Comparison of ENCODE assay signal across 15 cellular contexts in genomic region chr2:239304533-239305221, GRCh38.
DNase-seq lines count a peak whose midpoint lies in the region; ATAC-seq and TF ChIP-seq lines count a peak whose summit lies in the region.
"Had no signal": no experiment of that assay in that cellular context is flagged by ENCODE, and none has a peak within 500 bp of the region (broad histone marks: within the 10 kb centered on the region; RNA-seq: fewer than 3 reads in every experiment).

No MANE protein-coding gene starts in this region.

- no peak for TF ChIP-seq POLR2A in right lobe of liver (IDR thresholded peaks at IDR 0.05)
- no peak for TF ChIP-seq POLR2A in spleen (IDR thresholded peaks at IDR 0.05)

- POLR2A ChIA-PET in activated B cell treated with CpG ODN at 0.5 μM for 24 hours (lab: Charles Lee), result interaction anchor here (0.6 to 2.5 kb wide), 7 partner anchors 9 to 96 kb away, joined by 3 to 14 read pairs (median 5); partner anchors contain the start of gene HDAC4
- POLR2A ChIA-PET in activated CD4-positive, alpha-beta T cell treated with anti-CD3 and anti-CD28 coated beads, Interleukin-2, amount 10 ng/mL, durations not matched to agents 7 days and 5 days (lab: Charles Lee), result no interaction called here

- no peaks in the 10 kb centered on the region for H3K9me3 Mint-ChIP-seq in activated B cell treated with CpG ODN at 0.5 μM for 24 hours
- H3K9me3 Mint-ChIP-seq in activated CD4-positive, alpha-beta T cell treated with anti-CD3 and anti-CD28 coated beads, Interleukin-2, amount 10 ng/mL, durations not matched to agents 7 days and 5 days, result no peaks in the 10 kb centered on the region
- H3K9me3 Mint-ChIP-seq: activated T-helper 2 cell treated with anti-CD3 and anti-CD28 coated beads, Interferon-gamma antibody, Interleukin-2, Interleukin-4, amounts not matched to agents 10 μg/mL and 5 μg/mL and 100 μg/mL, durations not matched to agents 14 hours and 24 hours and 36 hours; stimulated activated naive B cell treated with anti-CD40 and anti-IgM and Interleukin-4, amounts not matched to agents 10 μg/mL and 1 μg/mL and 100 μg/mL, for 72 hours had no signal

- H3K27ac ChIP-seq in DND-41 (ENCODE audit: low read length) (peak overlapping the region; percentile 74), right lobe of liver (no peak overlapping the region), spleen (peak overlapping the region in 1 of 8 donors; percentile 47)
- H3K27ac ChIP-seq: epithelial cell of prostate, HL-60, parathyroid adenoma had no signal

- DNase-seq in DND-41 (no peak), activated B cell treated with CpG ODN at 0.5 μM for 24 hours (peak; percentile 14), right lobe of liver (peak in 2 of 3 donors; percentile 17 to 52), spleen (peak; percentile 66)
- no peak for DNase-seq in activated CD4-positive, alpha-beta T cell treated with anti-CD3 and anti-CD28 coated beads, Interleukin-2, amount 10 ng/mL, durations not matched to agents 7 days and 5 days
- no peak for DNase-seq in activated CD4-positive, alpha-beta T cell treated with anti-CD3 and anti-CD28 coated beads for 4 hours
- DNase-seq: COR-L47; GF-D8; MG63; stimulated activated naive B cell treated with anti-CD40 and anti-IgM and Interleukin-4, amounts not matched to agents 10 μg/mL and 1 μg/mL and 100 μg/mL, for 72 hours had no signal

- H3K4me3 ChIP-seq in DND-41 (ENCODE audit: low read depth in 1 of 2, low read length in 2 of 2) (no peak overlapping the region), right lobe of liver (no peak overlapping the region), spleen (no peak overlapping the region)
- H3K4me3 ChIP-seq: MG63 had no signal

- no peak overlapping the region for H2AFZ ChIP-seq in DND-41 (ENCODE audit: low read depth, low read length)
- H2AFZ ChIP-seq: parathyroid adenoma had no signal

- no peak overlapping the region; the same call in 1 of the 2 replicates for H3K4me2 ChIP-seq in DND-41 (ENCODE audit: insufficient read depth, low read length)

- peaks cover 38% of the 10 kb centered on the region for H3K4me1 Mint-ChIP-seq in activated B cell treated with CpG ODN at 0.5 μM for 24 hours
- peaks cover 46% of the 10 kb centered on the region for H3K4me1 Mint-ChIP-seq in activated CD4-positive, alpha-beta T cell treated with anti-CD3 and anti-CD28 coated beads, Interleukin-2, amount 10 ng/mL, durations not matched to agents 7 days and 5 days

- no peaks in the 10 kb centered on the region for H3K27me3 ChIP-seq in DND-41 (ENCODE audit: insufficient read depth, low read length, poor library complexity)
- H3K27me3 ChIP-seq in right lobe of liver, result no peaks in the 10 kb centered on the region
- no peaks in the 10 kb centered on the region for H3K27me3 ChIP-seq in spleen (replicated peaks in 1 of 7)
- H3K27me3 ChIP-seq: MG63 had no signal

- H3K79me2 ChIP-seq in DND-41 (ENCODE audit: insufficient read depth, low read length), result peaks cover 100% of the 10 kb centered on the region

- H3K9ac ChIP-seq in DND-41 (ENCODE audit: low read depth, low read length), result no peak overlapping the region
- H3K9ac ChIP-seq: parathyroid adenoma had no signal

- intact Hi-C loops in activated B cell treated with CpG ODN at 0.5 μM for 24 hours (cut with micrococcal nuclease), result loop anchor here (1.0 to 5.0 kb wide), 4 partner anchors 33 to 78 kb away; no protein-coding TSS in a partner anchor
- intact Hi-C loops in right lobe of liver (cut with DNase I), result no loop called here
- intact Hi-C loops in spleen (cut with DNase I; ENCODE audit: low total_unique reads), result no loop called here

- CTCF ChIA-PET in activated B cell treated with CpG ODN at 0.5 μM for 24 hours (lab: Charles Lee), result interaction anchor here (1.3 to 1.5 kb wide), 2 partner anchors 37 to 38 kb away, joined by 3 to 4 read pairs; no protein-coding TSS in a partner anchor
- CTCF ChIA-PET in activated CD4-positive, alpha-beta T cell treated with anti-CD3 and anti-CD28 coated beads, Interleukin-2, amount 10 ng/mL, durations not matched to agents 7 days and 5 days (lab: Charles Lee), result interaction anchor here (0.7 to 1.2 kb wide), 4 partner anchors 9 to 153 kb away, joined by 3 to 5 read pairs (median 3); no protein-coding TSS in a partner anchor

- ATAC-seq in DND-41 (ENCODE audit: insufficient read depth, low read depth), result no peak
- ATAC-seq in activated B cell treated with CpG ODN at 0.5 μM for 24 hours (ENCODE audit: low read depth), result no peak
- ATAC-seq in right lobe of liver, result peak; percentile 24 to 64 (median 56)
- ATAC-seq in GM19467 (IDR thresholded peaks at IDR 0.05; ENCODE audit: unreplicated experiment), result no peak

- H3K9me3 ChIP-seq in DND-41 (ENCODE audit: insufficient read depth, low read length, severe bottlenecking) (no peaks in the 10 kb centered on the region), right lobe of liver (no peaks in the 10 kb centered on the region), spleen (no peaks in the 10 kb centered on the region)
- H3K9me3 ChIP-seq: MG63 had no signal

- H3K27ac Mint-ChIP-seq in activated B cell treated with CpG ODN at 0.5 μM for 24 hours, result no peak overlapping the region
- H3K27ac Mint-ChIP-seq in activated CD4-positive, alpha-beta T cell treated with anti-CD3 and anti-CD28 coated beads, Interleukin-2, amount 10 ng/mL, durations not matched to agents 7 days and 5 days, result no peak overlapping the region
- H3K27ac Mint-ChIP-seq: activated T-helper 2 cell treated with anti-CD3 and anti-CD28 coated beads, Interferon-gamma antibody, Interleukin-2, Interleukin-4, amounts not matched to agents 10 μg/mL and 5 μg/mL and 100 μg/mL, durations not matched to agents 14 hours and 24 hours and 36 hours; stimulated activated naive B cell treated with anti-CD40 and anti-IgM and Interleukin-4, amounts not matched to agents 10 μg/mL and 1 μg/mL and 100 μg/mL, for 72 hours had no signal

- H3K4me3 Mint-ChIP-seq in activated B cell treated with CpG ODN at 0.5 μM for 24 hours, result no peak overlapping the region
- H3K4me3 Mint-ChIP-seq in activated CD4-positive, alpha-beta T cell treated with anti-CD3 and anti-CD28 coated beads, Interleukin-2, amount 10 ng/mL, durations not matched to agents 7 days and 5 days, result no peak overlapping the region

- H3K27me3 Mint-ChIP-seq in activated B cell treated with CpG ODN at 0.5 μM for 24 hours, result no peaks in the 10 kb centered on the region
- H3K27me3 Mint-ChIP-seq in activated CD4-positive, alpha-beta T cell treated with anti-CD3 and anti-CD28 coated beads, Interleukin-2, amount 10 ng/mL, durations not matched to agents 7 days and 5 days, result no peaks in the 10 kb centered on the region
- H3K27me3 Mint-ChIP-seq: stimulated activated naive B cell treated with anti-CD40 and anti-IgM and Interleukin-4, amounts not matched to agents 10 μg/mL and 1 μg/mL and 100 μg/mL, for 72 hours had no signal

- H3K4me1 ChIP-seq in DND-41 (ENCODE audit: insufficient read depth, low read length) (peaks cover 77% of the 10 kb centered on the region), right lobe of liver (peaks cover 0 to 23% (median 8%) of the 10 kb centered on the region in 4 donors), spleen (peaks cover 14 to 95% (median 62%) of the 10 kb centered on the region in 6 donors)
- H3K4me1 ChIP-seq: parathyroid adenoma had no signal

- H3K36me3 ChIP-seq in DND-41 (ENCODE audit: insufficient read depth, low read length), result peaks cover 86% of the 10 kb centered on the region
- H3K36me3 ChIP-seq in right lobe of liver, result no peaks in the 10 kb centered on the region
- H3K36me3 ChIP-seq in spleen, result peaks cover 0 to 8% (median 0%) of the 10 kb centered on the region in 6 donors
- H3K36me3 ChIP-seq: MG63 had no signal

- peaks cover 93% of the 10 kb centered on the region for H4K20me1 ChIP-seq in DND-41 (ENCODE audit: insufficient read depth, low read length)

- 44% methylated on average over 10 of the region's 16 CpGs for WGBS in right lobe of liver (ENCODE audit: insufficient coverage, low coverage, low lambda C conversion rate, missing lambda C conversion rate)
- 84 to 88% (median 87%) methylated on average over 16 of the region's 16 CpGs for WGBS in spleen, 5 donors

- H3K36me3 Mint-ChIP-seq in activated B cell treated with CpG ODN at 0.5 μM for 24 hours (ENCODE audit: low read depth), result peaks cover 2% of the 10 kb centered on the region
- peaks cover under 1% of the 10 kb centered on the region for H3K36me3 Mint-ChIP-seq in activated CD4-positive, alpha-beta T cell treated with anti-CD3 and anti-CD28 coated beads, Interleukin-2, amount 10 ng/mL, durations not matched to agents 7 days and 5 days (ENCODE audit: low read depth)

- TF ChIP-seq CTCF in DND-41 (IDR thresholded peaks at IDR 0.05; ENCODE audit: borderline replicate concordance, extremely low read depth, low read length, poor library complexity, severe bottlenecking) (no peak), activated B cell treated with CpG ODN at 0.5 μM for 24 hours (IDR thresholded peaks at IDR 0.05) (no peak), right lobe of liver (IDR thresholded peaks at IDR 0.05) (no peak), spleen (IDR thresholded peaks at IDR 0.05 in 8 of 11, conservative IDR thresholded peaks at IDR 0.05 in 3 of 11) (no peak)

Comparison
In these comparisons a context has a peak if more than half of its experiments do, and no peak if none do; other contexts are left out.
1. ATAC-seq: peak in right lobe of liver (4 of 4); none in DND-41 (single experiment), activated B cell treated with CpG ODN at 0.5 μM for 24 hours (single experiment) and GM19467 (single experiment).
2. DNase-seq: peak in activated B cell treated with CpG ODN at 0.5 μM for 24 hours (single experiment), right lobe of liver (2 of 3) and spleen (single experiment); none in DND-41 (single experiment), activated CD4-positive, alpha-beta T cell treated with anti-CD3 and anti-CD28 coated beads, Interleukin-2, amount 10 ng/mL, durations not matched to agents 7 days and 5 days (single experiment) and activated CD4-positive, alpha-beta T cell treated with anti-CD3 and anti-CD28 coated beads for 4 hours (0 of 2).